Comparison of ENCODE assay signal across 14 cellular contexts in the genomic region with DNA sequence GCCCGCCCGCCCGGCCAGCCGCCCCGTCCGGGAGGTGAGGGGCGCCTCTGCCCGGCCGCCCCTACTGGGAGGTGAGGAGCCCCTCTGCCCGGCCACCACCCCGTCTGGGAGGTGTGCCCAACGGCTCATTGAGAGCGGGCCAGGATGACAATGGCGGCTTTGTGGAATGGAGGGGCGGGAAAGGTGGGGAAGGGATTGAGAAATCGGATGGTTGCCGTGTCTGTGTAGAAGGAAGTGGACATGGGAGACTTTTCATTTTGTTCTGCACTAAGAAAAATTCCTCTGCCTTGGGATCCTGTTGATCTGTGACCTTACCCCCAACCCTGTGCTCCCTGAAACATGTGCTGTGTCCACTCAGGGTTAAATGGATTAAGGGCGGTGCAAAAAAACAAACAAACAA. TPM values are rescaled to one million over a fixed set of nuclear protein-coding genes. Genes with fewer than 3 reads are reported as not detected.
"Had no signal": no experiment of that assay in that cellular context is flagged by ENCODE, and none has a peak within 500 bp of the region (broad histone marks: within the 10 kb centered on the region; RNA-seq: fewer than 3 reads in every experiment).

No MANE protein-coding gene starts in this region.

RNA-seq across cellular contexts. Expression of gene WNT6, which starts 12.6 kb away (rescaled TPM):
- total RNA-seq: activated CD4-positive, alpha-beta memory T cell treated with anti-CD3 and anti-CD28 coated beads, Interleukin-2, amount 10 ng/mL, durations not matched to agents 7 days and 5 days; activated CD4-positive, alpha-beta T cell treated with anti-CD3 and anti-CD28 coated beads, Interleukin-2, amount 10 ng/mL, durations not matched to agents 7 days and 5 days; bronchial epithelial cell; cerebellum; endodermal cell; foreskin keratinocyte; T-helper 1 cell treated with Interleukin-12 subunit alpha and Interleukin-12 subunit beta and Interleukin-4 antibody, amounts not matched to agents 30 ng/mL and 1 ng/mL, for 36 hours; WTC11 had no signal
- polyA plus RNA-seq: foreskin keratinocyte had no signal

RNA-seq across cellular contexts. Expression of gene PRKAG3, which starts 15.4 kb away (rescaled TPM):
- total RNA-seq: activated CD4-positive, alpha-beta memory T cell treated with anti-CD3 and anti-CD28 coated beads, Interleukin-2, amount 10 ng/mL, durations not matched to agents 7 days and 5 days; activated CD4-positive, alpha-beta T cell treated with anti-CD3 and anti-CD28 coated beads, Interleukin-2, amount 10 ng/mL, durations not matched to agents 7 days and 5 days; activated T-cell treated with anti-CD3 and anti-CD28 coated beads, Interleukin-2, amount 50 U/mL, for 4 hours; activated T-helper 17 cell treated with anti-CD3 and anti-CD28 coated beads, Interleukin-2, amount 50 U/mL, for 72 hours; astrocyte; bronchial epithelial cell; cerebellum; endodermal cell; esophagus muscularis mucosa; foreskin keratinocyte; T-helper 1 cell treated with Interleukin-12 subunit alpha and Interleukin-12 subunit beta and Interleukin-4 antibody, amounts not matched to agents 30 ng/mL and 1 ng/mL, for 36 hours; WTC11 had no signal
- polyA plus RNA-seq: foreskin keratinocyte had no signal

RNA-seq across cellular contexts. Expression of gene WNT10A, which starts 33.7 kb away (rescaled TPM):
- total RNA-seq: cardiac septum, endodermal cell, gastrocnemius medialis, WTC11 had no signal
